Comparison of ENCODE assay signal across 8 cellular contexts in the genomic region with DNA sequence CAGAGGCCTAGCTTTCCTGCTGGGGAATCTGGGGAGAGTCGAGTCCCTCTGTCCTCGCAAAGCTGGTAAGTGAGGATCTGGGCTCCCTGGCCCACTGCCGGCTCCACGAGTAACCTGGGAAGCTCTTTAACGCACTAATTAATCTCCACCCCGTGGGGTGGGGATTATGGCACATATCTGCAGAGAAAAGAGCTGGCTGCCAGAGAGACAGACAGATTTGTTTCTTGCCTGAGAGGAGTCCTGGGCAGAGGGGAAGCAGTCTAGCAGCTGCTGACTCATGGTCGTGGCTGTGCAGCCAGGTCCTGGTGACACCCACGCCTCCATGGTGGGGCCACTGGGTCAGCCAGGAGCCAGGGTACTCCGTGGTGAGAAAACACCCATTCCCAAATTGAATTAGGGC. TPM values are rescaled to one million over a fixed set of nuclear protein-coding genes. Genes with fewer than 3 reads are reported as not detected.
DNase-seq lines count a peak whose midpoint lies in the region; ATAC-seq and TF ChIP-seq lines count a peak whose summit lies in the region.

No MANE protein-coding gene starts in this region.

- no peak for TF ChIP-seq POLR2A in transverse colon (IDR thresholded peaks at IDR 0.05)

- H2AFZ ChIP-seq in mammary epithelial cell (ENCODE audit: low read depth, low read length), result peak overlapping the region; percentile 29

- no peak overlapping the region for H3K4me3 ChIP-seq in mammary epithelial cell (replicated peaks in 1 of 3; ENCODE audit: insufficient read depth in 1 of 3, low read depth in 2 of 3, low read length in 3 of 3)
- H3K4me3 ChIP-seq in transverse colon, result no peak overlapping the region

- no peak for DNase-seq in mammary epithelial cell
- peak; percentile 57 for DNase-seq in kidney glomerular epithelial cell (lab: John Stamatoyannopoulos, UW)
- DNase-seq in transverse colon, result no peak
- DNase-seq in activated CD8-positive, alpha-beta memory T cell treated with anti-CD3 and anti-CD28 coated beads, Interleukin-2, amount 10 ng/mL, durations not matched to agents 7 days and 5 days, result no peak
- no peak for DNase-seq in SKM-1 treated with dmso at 0.1 percent for 144 hours (lab: John Stamatoyannopoulos, UW; ENCODE audit: unreplicated experiment)
- no peak for DNase-seq in NCI-H128 (lab: John Stamatoyannopoulos, UW; ENCODE audit: unreplicated experiment)

- H3K27ac ChIP-seq in mammary epithelial cell (ENCODE audit: insufficient read depth, low read depth, low read length), result peak overlapping the region; percentile 18
- peak overlapping the region; percentile 72 to 89 (median 79) for H3K27ac ChIP-seq in transverse colon

- no peak for ATAC-seq in activated CD8-positive, alpha-beta memory T cell treated with anti-CD3 and anti-CD28 coated beads, Interleukin-2, amount 10 ng/mL, durations not matched to agents 7 days and 5 days
- no peak for ATAC-seq in HG03039 (IDR thresholded peaks at IDR 0.05; ENCODE audit: unreplicated experiment)

- no peaks in the 10 kb centered on the region for H3K79me2 ChIP-seq in mammary epithelial cell (ENCODE audit: insufficient read depth, low read length)

- no peaks in the 10 kb centered on the region for H3K9me3 Mint-ChIP-seq in activated CD8-positive, alpha-beta memory T cell treated with anti-CD3 and anti-CD28 coated beads, Interleukin-2, amount 10 ng/mL, durations not matched to agents 7 days and 5 days (ENCODE audit: low read depth)

- in situ Hi-C loops in mammary epithelial cell (cut with MboI; ENCODE audit: low sequenced_read_pairs in 2 of 2) (loop anchor here in 1 of 2 donors (10.0 kb wide), 1 partner anchor 88 kb away; no protein-coding TSS in a partner anchor), transverse colon (cut with MboI; ENCODE audit: low pct_ligation_motif_present in 1 of 4, low pct_unique_long_range_greater_than_20kb in 1 of 4, low sequenced_read_pairs in 3 of 4) (no loop called here)

- peak overlapping the region; percentile 32 for H3K4me2 ChIP-seq in mammary epithelial cell (ENCODE audit: insufficient read depth, low read depth, low read length)

- H3K36me3 Mint-ChIP-seq in activated CD8-positive, alpha-beta memory T cell treated with anti-CD3 and anti-CD28 coated beads, Interleukin-2, amount 10 ng/mL, durations not matched to agents 7 days and 5 days, result no peaks in the 10 kb centered on the region

- TF ChIP-seq EP300 in Ishikawa (IDR thresholded peaks at IDR 0.05; ENCODE audit: borderline replicate concordance), result peak; percentile 48; the same call in 1 of the 2 replicates
- TF ChIP-seq EP300 in transverse colon (IDR thresholded peaks at IDR 0.05; ENCODE audit: low read depth), result no peak

- CTCF ChIA-PET in mammary epithelial cell (lab: Charles Lee; ENCODE audit: low non-redundant PET), result no interaction called here
- CTCF ChIA-PET in activated CD8-positive, alpha-beta memory T cell treated with anti-CD3 and anti-CD28 coated beads, Interleukin-2, amount 10 ng/mL, durations not matched to agents 7 days and 5 days (lab: Charles Lee), result no interaction called here

- dilution Hi-C loops in mammary epithelial cell (cut with HindIII; ENCODE audit: low sequenced_read_pairs), result no loop called here

- no peaks in the 10 kb centered on the region for H3K4me1 Mint-ChIP-seq in activated CD8-positive, alpha-beta memory T cell treated with anti-CD3 and anti-CD28 coated beads, Interleukin-2, amount 10 ng/mL, durations not matched to agents 7 days and 5 days

- no peaks in the 10 kb centered on the region for H3K36me3 ChIP-seq in mammary epithelial cell (ENCODE audit: insufficient read depth, low read length)
- no peaks in the 10 kb centered on the region for H3K36me3 ChIP-seq in transverse colon

- TF ChIP-seq CTCF in mammary epithelial cell (conservative IDR thresholded peaks at IDR 0.05 in 1 of 2, IDR thresholded peaks at IDR 0.05 in 1 of 2; ENCODE audit: extremely low read depth in 1 of 2, insufficient read depth in 1 of 2, low read depth in 1 of 2, low read length in 2 of 2) (no peak), transverse colon (IDR thresholded peaks at IDR 0.05) (no peak)

- H3K9me3 ChIP-seq in mammary epithelial cell (replicated peaks; ENCODE audit: insufficient read depth, low read length) (no peaks in the 10 kb centered on the region), transverse colon (no peaks in the 10 kb centered on the region)

- no peaks in the 10 kb centered on the region for H3K27me3 ChIP-seq in mammary epithelial cell (ENCODE audit: insufficient read depth, low read length)
- peaks cover 6% of the 10 kb centered on the region for H3K27me3 ChIP-seq in transverse colon

- H3K27ac Mint-ChIP-seq in activated CD8-positive, alpha-beta memory T cell treated with anti-CD3 and anti-CD28 coated beads, Interleukin-2, amount 10 ng/mL, durations not matched to agents 7 days and 5 days, result no peak overlapping the region

- H3K4me1 ChIP-seq in mammary epithelial cell (ENCODE audit: insufficient read depth, low read length), result peaks cover 29% of the 10 kb centered on the region
- H3K4me1 ChIP-seq in transverse colon, result peaks cover 4 to 25% (median 15%) of the 10 kb centered on the region in 4 donors

- H3K4me3 Mint-ChIP-seq in activated CD8-positive, alpha-beta memory T cell treated with anti-CD3 and anti-CD28 coated beads, Interleukin-2, amount 10 ng/mL, durations not matched to agents 7 days and 5 days, result no peak overlapping the region

- peaks cover 9% of the 10 kb centered on the region for H3K27me3 Mint-ChIP-seq in activated CD8-positive, alpha-beta memory T cell treated with anti-CD3 and anti-CD28 coated beads, Interleukin-2, amount 10 ng/mL, durations not matched to agents 7 days and 5 days

- intact Hi-C loops in mammary epithelial cell (cut with micrococcal nuclease), result loop anchor here (1.0 kb wide), 1 partner anchor 10 kb away; no protein-coding TSS in a partner anchor
- intact Hi-C loops in transverse colon (cut with DNase I; ENCODE audit: low total_unique reads), result no loop called here

- no peak for TF ChIP-seq RAD21 in Ishikawa (IDR thresholded peaks at IDR 0.05; ENCODE audit: low read depth)

- no peak overlapping the region for H3K9ac ChIP-seq in mammary epithelial cell (ENCODE audit: insufficient read depth, low read length)

- WGBS in mammary epithelial cell (ENCODE audit: low coverage, missing lambda C conversion rate), result 27% methylated on average over 7 of the region's 9 CpGs
- WGBS in transverse colon (ENCODE audit: low coverage in 1 of 2), 2 donors, result 36 to 40% methylated on average over 1 to 9 of the region's 9 CpGs

- no TSS peak for BruUV-seq in mammary epithelial cell (replicated peaks; lab: Mats Ljungman, UMichigan)

- H4K20me1 ChIP-seq in mammary epithelial cell (ENCODE audit: insufficient read depth, low read length), result no peaks in the 10 kb centered on the region

TF ChIP-seq in Ishikawa, 13 proteins besides CTCF, POLR2A, EP300 and RAD21:
- TF ChIP-seq EGR1 (IDR thresholded peaks at IDR 0.05) (peak; percentile 80), TEAD4 (IDR thresholded peaks at IDR 0.05) (peak; percentile 15), NFIC (IDR thresholded peaks at IDR 0.05) (peak; percentile 47)
- TF ChIP-seq, protein P1, sequence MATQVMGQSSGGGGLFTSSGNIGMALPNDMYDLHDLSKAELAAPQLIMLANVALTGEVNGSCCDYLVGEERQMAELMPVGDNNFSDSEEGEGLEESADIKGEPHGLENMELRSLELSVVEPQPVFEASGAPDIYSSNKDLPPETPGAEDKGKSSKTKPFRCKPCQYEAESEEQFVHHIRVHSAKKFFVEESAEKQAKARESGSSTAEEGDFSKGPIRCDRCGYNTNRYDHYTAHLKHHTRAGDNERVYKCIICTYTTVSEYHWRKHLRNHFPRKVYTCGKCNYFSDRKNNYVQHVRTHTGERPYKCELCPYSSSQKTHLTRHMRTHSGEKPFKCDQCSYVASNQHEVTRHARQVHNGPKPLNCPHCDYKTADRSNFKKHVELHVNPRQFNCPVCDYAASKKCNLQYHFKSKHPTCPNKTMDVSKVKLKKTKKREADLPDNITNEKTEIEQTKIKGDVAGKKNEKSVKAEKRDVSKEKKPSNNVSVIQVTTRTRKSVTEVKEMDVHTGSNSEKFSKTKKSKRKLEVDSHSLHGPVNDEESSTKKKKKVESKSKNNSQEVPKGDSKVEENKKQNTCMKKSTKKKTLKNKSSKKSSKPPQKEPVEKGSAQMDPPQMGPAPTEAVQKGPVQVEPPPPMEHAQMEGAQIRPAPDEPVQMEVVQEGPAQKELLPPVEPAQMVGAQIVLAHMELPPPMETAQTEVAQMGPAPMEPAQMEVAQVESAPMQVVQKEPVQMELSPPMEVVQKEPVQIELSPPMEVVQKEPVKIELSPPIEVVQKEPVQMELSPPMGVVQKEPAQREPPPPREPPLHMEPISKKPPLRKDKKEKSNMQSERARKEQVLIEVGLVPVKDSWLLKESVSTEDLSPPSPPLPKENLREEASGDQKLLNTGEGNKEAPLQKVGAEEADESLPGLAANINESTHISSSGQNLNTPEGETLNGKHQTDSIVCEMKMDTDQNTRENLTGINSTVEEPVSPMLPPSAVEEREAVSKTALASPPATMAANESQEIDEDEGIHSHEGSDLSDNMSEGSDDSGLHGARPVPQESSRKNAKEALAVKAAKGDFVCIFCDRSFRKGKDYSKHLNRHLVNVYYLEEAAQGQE (IDR thresholded peaks at IDR 0.05; ENCODE audit: low read depth), result no peak

RNA-seq across cellular contexts. Expression of a gene that starts 14.0 kb away (rescaled TPM):
- total RNA-seq in mammary epithelial cell (10 to 100 TPM in 1 of 2 donors, 1 to 10 TPM in 1; 1.6 to 10.7 TPM), transverse colon (1 to 10 TPM in 1 of 4 donors, under 1 TPM in 2, not detected in 1; 0.48 to 1.8 (median 0.68) TPM)
- 0.91 TPM for polyA plus RNA-seq in mammary epithelial cell
- polyA minus RNA-seq in mammary epithelial cell, result 0.47 TPM
- under 1 TPM; 0.05 to 0.06 TPM for total RNA-seq in activated CD8-positive, alpha-beta memory T cell treated with anti-CD3 and anti-CD28 coated beads, Interleukin-2, amount 10 ng/mL, durations not matched to agents 7 days and 5 days
